17 cellular contexts compared by ENCODE assay signal in genomic region chr2:5373200-5373599, GRCh38.
DNase-seq lines count a peak whose midpoint lies in the region; ATAC-seq and TF ChIP-seq lines count a peak whose summit lies in the region.
"Had no signal": no experiment of that assay in that cellular context is flagged by ENCODE, and none has a peak within 500 bp of the region (broad histone marks: within the 10 kb centered on the region; RNA-seq: fewer than 3 reads in every experiment).

No MANE protein-coding gene starts in this region.

- peak; percentile 68 for DNase-seq in NCI-H146 (lab: John Stamatoyannopoulos, UW)
- DNase-seq in NCI-H146 treated with DMSO at 0.1 percent for 48 hours (lab: John Stamatoyannopoulos, UW; ENCODE audit: unreplicated experiment), result no peak
- DNase-seq in SK-N-DZ (ENCODE audit: low spot score), result peak; percentile 71
- no peak for DNase-seq in type B pancreatic cell (ENCODE audit: extremely low spot score, unreplicated experiment)
- DNase-seq in SIG-M5 treated with dmso at 0.1 percent for 504 hours (lab: John Stamatoyannopoulos, UW; ENCODE audit: unreplicated experiment), result no peak
- DNase-seq in adrenal gland, result no peak
- DNase-seq: amygdala; Calu3; left colon; NK-92 treated with Interleukin-12 subunit alpha and Interleukin-12 subunit beta, amount 100 ng/mL, for 24 hours; stimulated activated CD4-positive, alpha-beta T cell treated with anti-CD3 and anti-CD28 coated beads, Interleukin-15, amount 100 ng/mL, for 24 hours; stimulated activated CD8-positive, alpha-beta memory T cell treated with anti-CD3 and anti-CD28 coated beads, Interleukin-4, amount 100 ng/mL, for 48 hours; upper lobe of left lung had no signal

- no peak for TF ChIP-seq POLR2A in adrenal gland (IDR thresholded peaks at IDR 0.05)

- no peaks in the 10 kb centered on the region for H3K4me1 ChIP-seq in adrenal gland (replicated peaks in 1 of 2)
- H3K4me1 ChIP-seq: upper lobe of left lung had no signal

- H3K36me3 ChIP-seq in adrenal gland (replicated peaks in 1 of 2), result no peaks in the 10 kb centered on the region
- H3K36me3 ChIP-seq: neutrophil, upper lobe of left lung had no signal

- H3K27me3 Mint-ChIP-seq in type B pancreatic cell, result no peaks in the 10 kb centered on the region

- no peak for ATAC-seq in GM19397 (IDR thresholded peaks at IDR 0.05; ENCODE audit: unreplicated experiment)
- ATAC-seq: GM12878, left colon had no signal

- intact Hi-C loops in adrenal gland (cut with DNase I), result no loop called here

- H3K4me1 Mint-ChIP-seq in type B pancreatic cell (ENCODE audit: unreplicated experiment), result peaks cover 35% of the 10 kb centered on the region

- H3K27me3 ChIP-seq in adrenal gland, result no peaks in the 10 kb centered on the region
- H3K27me3 ChIP-seq: neutrophil, upper lobe of left lung had no signal

- 31 to 48% (median 38%) methylated on average over 6 of the region's 6 CpGs for WGBS in adrenal gland, 4 donors

- no peaks in the 10 kb centered on the region for H3K9me3 Mint-ChIP-seq in type B pancreatic cell

- H3K27ac ChIP-seq in adrenal gland, result no peak overlapping the region
- H3K27ac ChIP-seq: neutrophil, upper lobe of left lung had no signal

- H3K36me3 Mint-ChIP-seq in type B pancreatic cell, result no peaks in the 10 kb centered on the region

- no peaks in the 10 kb centered on the region for H3K9me3 ChIP-seq in iPS-18c (ENCODE audit: control insufficient read depth, insufficient read depth, low read length)
- no peaks in the 10 kb centered on the region for H3K9me3 ChIP-seq in adrenal gland (replicated peaks in 1 of 3)
- H3K9me3 ChIP-seq: neutrophil, upper lobe of left lung had no signal

- H3K4me3 Mint-ChIP-seq in type B pancreatic cell, result peak overlapping the region; percentile 85

- TF ChIP-seq CTCF in type B pancreatic cell (conservative IDR thresholded peaks at IDR 0.05), result no peak
- no peak for TF ChIP-seq CTCF in adrenal gland (IDR thresholded peaks at IDR 0.05)

- peak overlapping the region; percentile 40 for H3K27ac Mint-ChIP-seq in type B pancreatic cell

- H3K4me3 ChIP-seq in iPS-18c (ENCODE audit: insufficient read depth, low read depth, low read length) (peak overlapping the region; percentile 38; the same call in 1 of the 2 replicates), adrenal gland (no peak overlapping the region)
- H3K4me3 ChIP-seq: GM12878, upper lobe of left lung had no signal

Comparison
In these comparisons a context has a peak if more than half of its experiments do, and no peak if none do; other contexts are left out.
1. DNase-seq: peak in NCI-H146 (single experiment) and SK-N-DZ (single experiment); none in NCI-H146 treated with DMSO at 0.1 percent for 48 hours (single experiment), type B pancreatic cell (single experiment), SIG-M5 treated with dmso at 0.1 percent for 504 hours (single experiment) and adrenal gland (0 of 7).